In the genomic region with DNA sequence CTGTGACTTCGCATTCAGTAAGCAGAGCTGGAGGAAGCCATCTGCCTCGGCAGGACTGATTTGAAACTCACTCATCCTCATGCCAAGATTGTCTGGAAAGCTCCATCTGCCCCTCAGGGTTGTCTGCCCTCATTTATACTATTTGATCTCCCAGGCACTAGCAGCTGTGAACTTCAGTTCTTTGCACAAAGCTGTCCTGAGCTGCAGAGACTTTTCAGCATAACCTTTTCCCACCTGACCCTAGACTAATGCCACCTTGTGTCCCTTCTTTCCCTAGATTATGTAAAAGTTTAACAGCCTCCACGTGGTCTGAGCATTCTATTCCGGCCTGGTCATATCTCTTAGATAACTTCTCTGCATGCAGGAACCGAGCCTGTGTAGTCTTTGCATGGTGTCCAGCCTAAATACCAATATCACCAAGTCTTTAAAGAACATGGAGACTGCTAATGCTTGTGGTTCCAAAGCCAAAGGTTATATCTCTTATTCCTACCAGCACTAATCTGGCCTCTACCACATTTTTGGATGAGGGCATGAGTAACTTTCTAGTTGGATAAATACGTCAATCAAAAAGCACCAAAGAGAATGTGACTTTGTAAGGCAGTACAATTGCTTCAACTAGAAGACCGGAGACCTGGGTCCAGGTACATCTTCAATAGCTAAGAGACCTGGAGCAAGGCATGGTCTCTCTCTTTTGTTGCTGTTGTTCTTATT, we compare ENCODE assay signal across 1 cellular context.
TF ChIP-seq lines count a peak whose summit lies in the region.

No MANE protein-coding gene starts in this region.

TF ChIP-seq in K562, 482 proteins besides CTCF, POLR2A, EP300 and RAD21 (continued from another document and continues in another):
- TF ChIP-seq, protein P1, sequence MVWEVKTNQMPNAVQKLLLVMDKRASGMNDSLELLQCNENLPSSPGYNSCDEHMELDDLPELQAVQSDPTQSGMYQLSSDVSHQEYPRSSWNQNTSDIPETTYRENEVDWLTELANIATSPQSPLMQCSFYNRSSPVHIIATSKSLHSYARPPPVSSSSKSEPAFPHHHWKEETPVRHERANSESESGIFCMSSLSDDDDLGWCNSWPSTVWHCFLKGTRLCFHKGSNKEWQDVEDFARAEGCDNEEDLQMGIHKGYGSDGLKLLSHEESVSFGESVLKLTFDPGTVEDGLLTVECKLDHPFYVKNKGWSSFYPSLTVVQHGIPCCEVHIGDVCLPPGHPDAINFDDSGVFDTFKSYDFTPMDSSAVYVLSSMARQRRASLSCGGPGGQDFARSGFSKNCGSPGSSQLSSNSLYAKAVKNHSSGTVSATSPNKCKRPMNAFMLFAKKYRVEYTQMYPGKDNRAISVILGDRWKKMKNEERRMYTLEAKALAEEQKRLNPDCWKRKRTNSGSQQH (CRISPR knock-in tag; IDR thresholded peaks at IDR 0.05) = 0 out of 2 replicates have a peak, but pooled peaks have one; percentile 18
- TF ChIP-seq ERF (CRISPR knock-in tag; IDR thresholded peaks at IDR 0.05) = no peak
- no peak for TF ChIP-seq POLR2AphosphoS5 (IDR thresholded peaks at IDR 0.05; ENCODE audit: control insufficient read depth, insufficient read depth, low read depth, low read length)
- TF ChIP-seq DIDO1 (tag; IDR thresholded peaks at IDR 0.05; ENCODE audit: low read depth) = no peak
- no peak for TF ChIP-seq RBM25 (IDR thresholded peaks at IDR 0.05; ENCODE audit: low read depth, low read length, severe bottlenecking)
- TF ChIP-seq PPARD (CRISPR knock-in tag; IDR thresholded peaks at IDR 0.05) = no peak
- peak; percentile 72; the same call in 1 of the 2 replicates for TF ChIP-seq HSF4 (CRISPR knock-in tag; IDR thresholded peaks at IDR 0.05; ENCODE audit: borderline replicate concordance)
- TF ChIP-seq, protein P2, sequence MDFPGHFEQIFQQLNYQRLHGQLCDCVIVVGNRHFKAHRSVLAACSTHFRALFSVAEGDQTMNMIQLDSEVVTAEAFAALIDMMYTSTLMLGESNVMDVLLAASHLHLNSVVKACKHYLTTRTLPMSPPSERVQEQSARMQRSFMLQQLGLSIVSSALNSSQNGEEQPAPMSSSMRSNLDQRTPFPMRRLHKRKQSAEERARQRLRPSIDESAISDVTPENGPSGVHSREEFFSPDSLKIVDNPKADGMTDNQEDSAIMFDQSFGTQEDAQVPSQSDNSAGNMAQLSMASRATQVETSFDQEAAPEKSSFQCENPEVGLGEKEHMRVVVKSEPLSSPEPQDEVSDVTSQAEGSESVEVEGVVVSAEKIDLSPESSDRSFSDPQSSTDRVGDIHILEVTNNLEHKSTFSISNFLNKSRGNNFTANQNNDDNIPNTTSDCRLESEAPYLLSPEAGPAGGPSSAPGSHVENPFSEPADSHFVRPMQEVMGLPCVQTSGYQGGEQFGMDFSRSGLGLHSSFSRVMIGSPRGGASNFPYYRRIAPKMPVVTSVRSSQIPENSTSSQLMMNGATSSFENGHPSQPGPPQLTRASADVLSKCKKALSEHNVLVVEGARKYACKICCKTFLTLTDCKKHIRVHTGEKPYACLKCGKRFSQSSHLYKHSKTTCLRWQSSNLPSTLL (IDR thresholded peaks at IDR 0.05) = no peak
- no peak for TF ChIP-seq PHF21A (IDR thresholded peaks at IDR 0.05; ENCODE audit: borderline replicate concordance, low read depth)
- TF ChIP-seq PHF8 (IDR thresholded peaks at IDR 0.05; ENCODE audit: borderline replicate concordance, low read length) = no peak
- no peak for TF ChIP-seq SMC3 (conservative IDR thresholded peaks at IDR 0.05; ENCODE audit: insufficient read depth, low read depth, low read length)
- TF ChIP-seq NR3C1 (CRISPR knock-in tag; IDR thresholded peaks at IDR 0.05) = no peak
- TF ChIP-seq ZBTB1 (CRISPR knock-in tag; IDR thresholded peaks at IDR 0.05; ENCODE audit: borderline replicate concordance, low read depth) = no peak
- 0 out of 2 replicates have a peak, but pooled peaks have one; percentile 74 for TF ChIP-seq RHOXF2B (CRISPR knock-in tag; conservative IDR thresholded peaks at IDR 0.05)
- no peak; the same call in 1 of the 2 replicates for TF ChIP-seq ILK (tag; IDR thresholded peaks at IDR 0.05; ENCODE audit: borderline replicate concordance, low read depth)
- no peak for TF ChIP-seq RBM17 (IDR thresholded peaks at IDR 0.05; ENCODE audit: borderline replicate concordance, low read depth, low read length)
- TF ChIP-seq HCFC1 (IDR thresholded peaks at IDR 0.05; ENCODE audit: low read depth, low read length) = no peak
- TF ChIP-seq ZNF778 (CRISPR knock-in tag; IDR thresholded peaks at IDR 0.05) = no peak
- no peak for TF ChIP-seq KHSRP (IDR thresholded peaks at IDR 0.05)
- TF ChIP-seq ZNF785 (CRISPR knock-in tag; IDR thresholded peaks at IDR 0.05) = no peak
- TF ChIP-seq PHF20 (IDR thresholded peaks at IDR 0.05; ENCODE audit: partially characterized antibody) = no peak
- no peak for TF ChIP-seq SMAD1 (IDR thresholded peaks at IDR 0.05; ENCODE audit: low read depth, low read length, partially characterized antibody)
- no peak for TF ChIP-seq ARHGAP35 (IDR thresholded peaks at IDR 0.05; ENCODE audit: partially characterized antibody)
- TF ChIP-seq, protein P3, sequence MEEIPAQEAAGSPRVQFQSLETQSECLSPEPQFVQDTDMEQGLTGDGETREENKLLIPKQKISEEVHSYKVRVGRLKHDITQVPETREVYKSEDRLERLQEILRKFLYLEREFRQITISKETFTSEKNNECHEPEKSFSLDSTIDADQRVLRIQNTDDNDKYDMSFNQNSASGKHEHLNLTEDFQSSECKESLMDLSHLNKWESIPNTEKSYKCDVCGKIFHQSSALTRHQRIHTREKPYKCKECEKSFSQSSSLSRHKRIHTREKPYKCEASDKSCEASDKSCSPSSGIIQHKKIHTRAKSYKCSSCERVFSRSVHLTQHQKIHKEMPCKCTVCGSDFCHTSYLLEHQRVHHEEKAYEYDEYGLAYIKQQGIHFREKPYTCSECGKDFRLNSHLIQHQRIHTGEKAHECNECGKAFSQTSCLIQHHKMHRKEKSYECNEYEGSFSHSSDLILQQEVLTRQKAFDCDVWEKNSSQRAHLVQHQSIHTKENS (CRISPR knock-in tag; IDR thresholded peaks at IDR 0.05) = no peak
- TF ChIP-seq, protein P4, sequence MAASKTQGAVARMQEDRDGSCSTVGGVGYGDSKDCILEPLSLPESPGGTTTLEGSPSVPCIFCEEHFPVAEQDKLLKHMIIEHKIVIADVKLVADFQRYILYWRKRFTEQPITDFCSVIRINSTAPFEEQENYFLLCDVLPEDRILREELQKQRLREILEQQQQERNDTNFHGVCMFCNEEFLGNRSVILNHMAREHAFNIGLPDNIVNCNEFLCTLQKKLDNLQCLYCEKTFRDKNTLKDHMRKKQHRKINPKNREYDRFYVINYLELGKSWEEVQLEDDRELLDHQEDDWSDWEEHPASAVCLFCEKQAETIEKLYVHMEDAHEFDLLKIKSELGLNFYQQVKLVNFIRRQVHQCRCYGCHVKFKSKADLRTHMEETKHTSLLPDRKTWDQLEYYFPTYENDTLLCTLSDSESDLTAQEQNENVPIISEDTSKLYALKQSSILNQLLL (CRISPR knock-in tag; IDR thresholded peaks at IDR 0.05; ENCODE audit: borderline replicate concordance) = no peak
- no peak for TF ChIP-seq NONO (IDR thresholded peaks at IDR 0.05; ENCODE audit: low read depth in 2 of 2, low read length in 1 of 2)
- TF ChIP-seq, protein P5, sequence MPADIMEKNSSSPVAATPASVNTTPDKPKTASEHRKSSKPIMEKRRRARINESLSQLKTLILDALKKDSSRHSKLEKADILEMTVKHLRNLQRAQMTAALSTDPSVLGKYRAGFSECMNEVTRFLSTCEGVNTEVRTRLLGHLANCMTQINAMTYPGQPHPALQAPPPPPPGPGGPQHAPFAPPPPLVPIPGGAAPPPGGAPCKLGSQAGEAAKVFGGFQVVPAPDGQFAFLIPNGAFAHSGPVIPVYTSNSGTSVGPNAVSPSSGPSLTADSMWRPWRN (IDR thresholded peaks at IDR 0.05; ENCODE audit: low read depth) = no peak
- TF ChIP-seq ZC3H4 (CRISPR knock-in tag; IDR thresholded peaks at IDR 0.05; ENCODE audit: borderline replicate concordance) = no peak
- TF ChIP-seq U2AF2 (optimal IDR thresholded peaks at IDR 0.05; ENCODE audit: low read depth, low read length) = no peak
- TF ChIP-seq, protein P6, sequence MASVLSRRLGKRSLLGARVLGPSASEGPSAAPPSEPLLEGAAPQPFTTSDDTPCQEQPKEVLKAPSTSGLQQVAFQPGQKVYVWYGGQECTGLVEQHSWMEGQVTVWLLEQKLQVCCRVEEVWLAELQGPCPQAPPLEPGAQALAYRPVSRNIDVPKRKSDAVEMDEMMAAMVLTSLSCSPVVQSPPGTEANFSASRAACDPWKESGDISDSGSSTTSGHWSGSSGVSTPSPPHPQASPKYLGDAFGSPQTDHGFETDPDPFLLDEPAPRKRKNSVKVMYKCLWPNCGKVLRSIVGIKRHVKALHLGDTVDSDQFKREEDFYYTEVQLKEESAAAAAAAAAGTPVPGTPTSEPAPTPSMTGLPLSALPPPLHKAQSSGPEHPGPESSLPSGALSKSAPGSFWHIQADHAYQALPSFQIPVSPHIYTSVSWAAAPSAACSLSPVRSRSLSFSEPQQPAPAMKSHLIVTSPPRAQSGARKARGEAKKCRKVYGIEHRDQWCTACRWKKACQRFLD (CRISPR knock-in tag; IDR thresholded peaks at IDR 0.05) = no peak
- TF ChIP-seq ARID1B (IDR thresholded peaks at IDR 0.05) = 0 out of 2 replicates have a peak, but pooled peaks have one; percentile 22
- no peak for TF ChIP-seq ZNF12 (CRISPR knock-in tag; IDR thresholded peaks at IDR 0.05)
- no peak for TF ChIP-seq ZNF316 (IDR thresholded peaks at IDR 0.05)
- TF ChIP-seq, protein P7, sequence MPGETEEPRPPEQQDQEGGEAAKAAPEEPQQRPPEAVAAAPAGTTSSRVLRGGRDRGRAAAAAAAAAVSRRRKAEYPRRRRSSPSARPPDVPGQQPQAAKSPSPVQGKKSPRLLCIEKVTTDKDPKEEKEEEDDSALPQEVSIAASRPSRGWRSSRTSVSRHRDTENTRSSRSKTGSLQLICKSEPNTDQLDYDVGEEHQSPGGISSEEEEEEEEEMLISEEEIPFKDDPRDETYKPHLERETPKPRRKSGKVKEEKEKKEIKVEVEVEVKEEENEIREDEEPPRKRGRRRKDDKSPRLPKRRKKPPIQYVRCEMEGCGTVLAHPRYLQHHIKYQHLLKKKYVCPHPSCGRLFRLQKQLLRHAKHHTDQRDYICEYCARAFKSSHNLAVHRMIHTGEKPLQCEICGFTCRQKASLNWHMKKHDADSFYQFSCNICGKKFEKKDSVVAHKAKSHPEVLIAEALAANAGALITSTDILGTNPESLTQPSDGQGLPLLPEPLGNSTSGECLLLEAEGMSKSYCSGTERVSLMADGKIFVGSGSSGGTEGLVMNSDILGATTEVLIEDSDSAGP (CRISPR knock-in tag; IDR thresholded peaks at IDR 0.05) = no peak
- no peak for TF ChIP-seq ATF1 (CRISPR knock-in tag; IDR thresholded peaks at IDR 0.05)
- TF ChIP-seq ATF1 (tag; IDR thresholded peaks at IDR 0.05) = no peak
- TF ChIP-seq ZNF699 (CRISPR knock-in tag; IDR thresholded peaks at IDR 0.05; ENCODE audit: insufficient replicate concordance) = no peak
- no peak for TF ChIP-seq MXI1 (IDR thresholded peaks at IDR 0.05; ENCODE audit: low read depth, low read length)
- no peak for TF ChIP-seq CHD2 (IDR thresholded peaks at IDR 0.05; ENCODE audit: low read depth, low read length)
- TF ChIP-seq NFE2 (IDR thresholded peaks at IDR 0.05; ENCODE audit: low read depth) = no peak
- TF ChIP-seq ZNF165 (CRISPR knock-in tag; IDR thresholded peaks at IDR 0.05; ENCODE audit: borderline replicate concordance) = no peak
- TF ChIP-seq OTX1 (CRISPR knock-in tag; IDR thresholded peaks at IDR 0.05) = no peak
- TF ChIP-seq, protein P8, sequence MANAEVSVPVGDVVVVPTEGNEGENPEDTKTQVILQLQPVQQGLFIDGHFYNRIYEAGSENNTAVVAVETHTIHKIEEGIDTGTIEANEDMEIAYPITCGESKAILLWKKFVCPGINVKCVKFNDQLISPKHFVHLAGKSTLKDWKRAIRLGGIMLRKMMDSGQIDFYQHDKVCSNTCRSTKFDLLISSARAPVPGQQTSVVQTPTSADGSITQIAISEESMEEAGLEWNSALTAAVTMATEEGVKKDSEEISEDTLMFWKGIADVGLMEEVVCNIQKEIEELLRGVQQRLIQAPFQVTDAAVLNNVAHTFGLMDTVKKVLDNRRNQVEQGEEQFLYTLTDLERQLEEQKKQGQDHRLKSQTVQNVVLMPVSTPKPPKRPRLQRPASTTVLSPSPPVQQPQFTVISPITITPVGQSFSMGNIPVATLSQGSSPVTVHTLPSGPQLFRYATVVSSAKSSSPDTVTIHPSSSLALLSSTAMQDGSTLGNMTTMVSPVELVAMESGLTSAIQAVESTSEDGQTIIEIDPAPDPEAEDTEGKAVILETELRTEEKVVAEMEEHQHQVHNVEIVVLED (CRISPR knock-in tag; IDR thresholded peaks at IDR 0.05) = no peak
- TF ChIP-seq GATA2 (CRISPR knock-in tag; IDR thresholded peaks at IDR 0.05) = no peak
- TF ChIP-seq, protein P9, sequence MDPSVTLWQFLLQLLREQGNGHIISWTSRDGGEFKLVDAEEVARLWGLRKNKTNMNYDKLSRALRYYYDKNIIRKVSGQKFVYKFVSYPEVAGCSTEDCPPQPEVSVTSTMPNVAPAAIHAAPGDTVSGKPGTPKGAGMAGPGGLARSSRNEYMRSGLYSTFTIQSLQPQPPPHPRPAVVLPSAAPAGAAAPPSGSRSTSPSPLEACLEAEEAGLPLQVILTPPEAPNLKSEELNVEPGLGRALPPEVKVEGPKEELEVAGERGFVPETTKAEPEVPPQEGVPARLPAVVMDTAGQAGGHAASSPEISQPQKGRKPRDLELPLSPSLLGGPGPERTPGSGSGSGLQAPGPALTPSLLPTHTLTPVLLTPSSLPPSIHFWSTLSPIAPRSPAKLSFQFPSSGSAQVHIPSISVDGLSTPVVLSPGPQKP (CRISPR knock-in tag; IDR thresholded peaks at IDR 0.05) = no peak
- TF ChIP-seq RCOR1 (IDR thresholded peaks at IDR 0.05; ENCODE audit: borderline replicate concordance in 1 of 2, low read depth in 2 of 2, low read length in 2 of 2) = no peak
- no peak for TF ChIP-seq CBX8 (IDR thresholded peaks at IDR 0.05; ENCODE audit: borderline replicate concordance, extremely low read depth, low read depth, low read length, poor library complexity, severe bottlenecking)
- no peak for TF ChIP-seq PTTG1 (tag; IDR thresholded peaks at IDR 0.05; ENCODE audit: low read depth)
- no peak for TF ChIP-seq TSC22D4 (tag; IDR thresholded peaks at IDR 0.05)
- no peak for TF ChIP-seq ZNF707 (CRISPR knock-in tag; conservative IDR thresholded peaks at IDR 0.05)
- TF ChIP-seq, protein P10, sequence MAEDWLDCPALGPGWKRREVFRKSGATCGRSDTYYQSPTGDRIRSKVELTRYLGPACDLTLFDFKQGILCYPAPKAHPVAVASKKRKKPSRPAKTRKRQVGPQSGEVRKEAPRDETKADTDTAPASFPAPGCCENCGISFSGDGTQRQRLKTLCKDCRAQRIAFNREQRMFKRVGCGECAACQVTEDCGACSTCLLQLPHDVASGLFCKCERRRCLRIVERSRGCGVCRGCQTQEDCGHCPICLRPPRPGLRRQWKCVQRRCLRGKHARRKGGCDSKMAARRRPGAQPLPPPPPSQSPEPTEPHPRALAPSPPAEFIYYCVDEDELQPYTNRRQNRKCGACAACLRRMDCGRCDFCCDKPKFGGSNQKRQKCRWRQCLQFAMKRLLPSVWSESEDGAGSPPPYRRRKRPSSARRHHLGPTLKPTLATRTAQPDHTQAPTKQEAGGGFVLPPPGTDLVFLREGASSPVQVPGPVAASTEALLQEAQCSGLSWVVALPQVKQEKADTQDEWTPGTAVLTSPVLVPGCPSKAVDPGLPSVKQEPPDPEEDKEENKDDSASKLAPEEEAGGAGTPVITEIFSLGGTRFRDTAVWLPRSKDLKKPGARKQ (CRISPR knock-in tag; IDR thresholded peaks at IDR 0.05) = no peak
- no peak for TF ChIP-seq HNRNPK (IDR thresholded peaks at IDR 0.05; ENCODE audit: low read depth, low read length, poor library complexity, severe bottlenecking)
- TF ChIP-seq SMAD2 (IDR thresholded peaks at IDR 0.05; ENCODE audit: low read depth, low read length) = no peak
- no peak for TF ChIP-seq FOXA3 (CRISPR knock-in tag; conservative IDR thresholded peaks at IDR 0.05 in 1 of 2, IDR thresholded peaks at IDR 0.05 in 1 of 2)
- no peak for TF ChIP-seq HNRNPLL (IDR thresholded peaks at IDR 0.05; ENCODE audit: low read depth, low read length, poor library complexity, severe bottlenecking)
